Comparison of ENCODE assay signal across 8 cellular contexts in the genomic region with DNA sequence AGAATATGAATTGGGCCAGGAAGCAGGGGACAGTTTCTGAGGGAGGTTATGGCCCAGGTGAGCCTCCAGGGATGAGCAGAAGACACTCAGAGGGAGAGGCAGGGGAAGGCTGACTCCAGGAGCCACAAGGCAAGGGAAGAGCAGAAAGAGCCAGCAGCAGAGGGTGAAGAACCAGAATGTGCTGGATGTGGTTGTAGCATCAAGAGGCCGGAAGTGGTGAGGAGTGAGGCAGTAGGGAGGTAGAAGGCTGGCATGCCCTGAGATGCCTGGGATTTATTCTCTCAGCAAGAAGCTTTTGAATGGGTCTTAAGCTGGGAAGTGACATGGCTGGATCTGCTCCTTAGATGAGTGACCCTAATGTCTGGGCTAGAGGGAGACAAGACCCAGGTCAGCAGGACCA.
"Had no signal": no experiment of that assay in that cellular context is flagged by ENCODE, and none has a peak within 500 bp of the region (broad histone marks: within the 10 kb centered on the region; RNA-seq: fewer than 3 reads in every experiment).

No MANE protein-coding gene starts in this region.

- H3K4me3 ChIP-seq: GM23248, HAP-1 had no signal

- ATAC-seq: HCT116 had no signal

- H2AFZ ChIP-seq: GM23248 had no signal

- H3K27ac ChIP-seq: GM23248, KMS-11 had no signal

- H3K9me3 ChIP-seq: HAP-1 had no signal

- DNase-seq: GM23248, HFFc6, IMR-90, Karpas-422, KBM-7 had no signal

- H3K9me3 Mint-ChIP-seq: HFFc6 had no signal

- H3K9ac ChIP-seq: GM23248, KMS-11 had no signal

- H3K4me2 ChIP-seq: KMS-11 had no signal

- H3K4me3 Mint-ChIP-seq: HFFc6 had no signal

- H3K4me1 ChIP-seq: HAP-1 had no signal

- H3K36me3 ChIP-seq: HAP-1 had no signal

- H3K27ac Mint-ChIP-seq: HFFc6 had no signal
